ENCODE assay signal across 9 cellular contexts in genomic region chr10:4243651-4244050, GRCh38.
DNase-seq lines count a peak whose midpoint lies in the region; ATAC-seq and TF ChIP-seq lines count a peak whose summit lies in the region.
"Had no signal": no experiment of that assay in that cellular context is flagged by ENCODE, and none has a peak within 500 bp of the region (broad histone marks: within the 10 kb centered on the region; RNA-seq: fewer than 3 reads in every experiment).

No MANE protein-coding gene starts in this region.

- no peak for ATAC-seq in GM21423 (IDR thresholded peaks at IDR 0.05; ENCODE audit: unreplicated experiment)

- peaks cover 90% of the 10 kb centered on the region for H3K4me1 Mint-ChIP-seq in chondrocyte (ENCODE audit: low read depth)
- peaks cover 35% of the 10 kb centered on the region for H3K4me1 Mint-ChIP-seq in mesothelial cell of epicardium

- H3K36me3 Mint-ChIP-seq in chondrocyte (ENCODE audit: low read depth) (peaks cover 2% of the 10 kb centered on the region), mesothelial cell of epicardium (no peaks in the 10 kb centered on the region)

- TF ChIP-seq CTCF in chondrocyte (IDR thresholded peaks at IDR 0.05), result no peak
- TF ChIP-seq CTCF in mesothelial cell of epicardium (IDR thresholded peaks at IDR 0.05; ENCODE audit: unreplicated experiment), result no peak

- intact Hi-C loops in posterior vena cava (cut with DNase I), result loop anchor here (10.0 kb wide), 1 partner anchor 459 kb away; the partner anchor contains the start of gene KLF6 (in 2 of the 2)

- H3K9me3 Mint-ChIP-seq in chondrocyte (ENCODE audit: low read depth) (peaks cover 7% of the 10 kb centered on the region), mesothelial cell of epicardium (peaks cover 5% of the 10 kb centered on the region)

- H3K27me3 Mint-ChIP-seq in chondrocyte (ENCODE audit: low read depth) (no peaks in the 10 kb centered on the region), mesothelial cell of epicardium (ENCODE audit: low read depth) (no peaks in the 10 kb centered on the region)

- DNase-seq in ACHN (peak; percentile 84), LHCN-M2 (ENCODE audit: low read depth) (peak; percentile 98), chondrocyte (ENCODE audit: low spot score) (no peak), mesothelial cell of epicardium (ENCODE audit: low spot score in 2 of 2, unreplicated experiment in 2 of 2) (no peak), posterior vena cava (ENCODE audit: low spot score) (no peak), NCI-H2171 treated with DMSO at 0.1 percent for 48 hours (lab: John Stamatoyannopoulos, UW) (no peak)
- no peak for DNase-seq in stimulated activated naive CD4-positive, alpha-beta T cell treated with Interleukin-2 at 50 U/mL for 16 hours (lab: John Stamatoyannopoulos, UW)
- DNase-seq: activated CD4-positive, alpha-beta T cell treated with anti-CD3 and anti-CD28 coated beads, Interleukin-2, amount 50 U/mL, for 4 hours had no signal

- H3K4me3 Mint-ChIP-seq in chondrocyte (ENCODE audit: unreplicated experiment) (peak overlapping the region; percentile 75), mesothelial cell of epicardium (no peak overlapping the region)

- H3K27ac Mint-ChIP-seq in chondrocyte (ENCODE audit: unreplicated experiment) (peak overlapping the region; percentile 98), mesothelial cell of epicardium (peak overlapping the region; percentile 82)

- in situ Hi-C loops in ACHN (cut with HindIII; ENCODE audit: low pct_ligation_motif_present, low pct_unique_long_range_greater_than_20kb, low sequenced_read_pairs), result no loop called here

Comparison
In these comparisons a context has a peak if more than half of its experiments do, and no peak if none do; other contexts are left out.
1. DNase-seq: peak in ACHN (single experiment) and LHCN-M2 (single experiment); none in chondrocyte (single experiment), mesothelial cell of epicardium (0 of 2), stimulated activated naive CD4-positive, alpha-beta T cell treated with Interleukin-2 at 50 U/mL for 16 hours (single experiment), posterior vena cava (single experiment) and NCI-H2171 treated with DMSO at 0.1 percent for 48 hours (single experiment).